ENCODE assay signal across 8 cellular contexts in the genomic region with DNA sequence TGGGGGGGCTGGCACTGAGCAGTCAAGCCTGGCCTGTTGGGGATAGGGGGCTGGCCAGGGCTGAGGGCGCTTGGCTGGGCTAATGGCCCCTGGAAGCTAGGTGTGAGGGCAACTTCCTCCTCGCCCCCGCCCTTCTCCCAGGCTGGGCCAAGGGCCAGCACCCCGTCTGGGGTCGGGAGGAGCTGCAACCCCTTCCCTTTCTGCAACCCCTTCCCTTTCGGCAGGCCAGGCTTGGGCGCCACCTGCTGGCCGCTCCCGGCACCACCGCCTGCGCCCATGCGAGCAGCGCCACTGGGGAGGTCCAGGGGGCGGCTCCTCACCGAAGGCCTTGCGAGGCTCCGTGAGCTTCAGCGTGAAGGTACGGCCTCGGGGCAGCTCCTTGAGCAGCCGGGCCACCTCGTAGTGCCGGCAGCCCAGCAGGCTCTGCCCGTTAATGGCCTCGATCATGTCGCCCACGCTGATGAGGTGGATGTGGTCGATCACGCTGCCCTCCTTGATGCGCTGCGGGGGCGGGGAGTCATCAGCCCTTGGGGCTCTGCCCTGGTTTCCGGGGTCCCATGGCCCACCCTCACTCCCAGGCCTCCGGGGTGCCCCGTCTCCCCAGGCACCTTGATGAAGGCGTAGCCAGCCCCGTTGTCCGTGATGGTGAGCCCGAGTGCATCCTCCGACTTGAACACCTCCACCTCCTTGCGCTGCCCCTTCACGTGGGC. TPM values are rescaled to one million over a fixed set of nuclear protein-coding genes. Genes with fewer than 3 reads are reported as not detected.
DNase-seq lines count a peak whose midpoint lies in the region; ATAC-seq and TF ChIP-seq lines count a peak whose summit lies in the region.

No MANE protein-coding gene starts in this region.

- no peaks in the 10 kb centered on the region for H3K36me3 Mint-ChIP-seq in CD4-positive, alpha-beta T cell (ENCODE audit: low read depth)
- peaks cover 0 to 13% (median 0%) of the 10 kb centered on the region in 3 donors for H3K36me3 Mint-ChIP-seq in naive thymus-derived CD8-positive, alpha-beta T cell

- H3K36me3 ChIP-seq in thoracic aorta = peaks cover 18% of the 10 kb centered on the region

- H3K27ac Mint-ChIP-seq in CD4-positive, alpha-beta T cell = no peak overlapping the region
- H3K27ac Mint-ChIP-seq in naive thymus-derived CD8-positive, alpha-beta T cell = peak overlapping the region in 1 of 10 donors; percentile 48

- CTCF ChIA-PET in CD4-positive, alpha-beta T cell (lab: Charles Lee) = interaction anchor here (0.9 to 2.0 kb wide), 12 partner anchors 12 to 332 kb away, joined by 3 to 6 read pairs (median 3); partner anchors contain the start of genes DNAJB1 and GIPC1

- H3K4me3 ChIP-seq in thoracic aorta = no peak overlapping the region

- peaks cover 5 to 6% of the 10 kb centered on the region in 2 donors for H3K4me1 ChIP-seq in thoracic aorta (ENCODE audit: control insufficient read depth in 1 of 2, low read depth in 2 of 2)

- H3K4me1 Mint-ChIP-seq in CD4-positive, alpha-beta T cell (ENCODE audit: low read depth) = peaks cover 15% of the 10 kb centered on the region
- H3K4me1 Mint-ChIP-seq in naive thymus-derived CD8-positive, alpha-beta T cell = peaks cover 12 to 22% (median 17%) of the 10 kb centered on the region in 4 donors

- peak; percentile 45 to 77 (median 61) for DNase-seq in CD4-positive, alpha-beta T cell
- peak; percentile 79 for DNase-seq in KBM-7
- DNase-seq in activated CD4-positive, alpha-beta T cell treated with anti-CD3 and anti-CD28 coated beads, Interleukin-2, amount 50 U/mL, for 24 hours (ENCODE audit: low read depth in 1 of 2, low spot score in 1 of 2) = peak; percentile 44 to 63
- peak; percentile 59 for DNase-seq in effector CD8-positive, alpha-beta T cell (lab: John Stamatoyannopoulos, UW)
- peak; percentile 31 to 74 (median 66) for DNase-seq in naive thymus-derived CD8-positive, alpha-beta T cell
- no peak for DNase-seq in thoracic aorta (ENCODE audit: low spot score)

- no peak overlapping the region for H3K27ac ChIP-seq in CD4-positive, alpha-beta T cell (ENCODE audit: low read depth, low read length)
- no peak overlapping the region for H3K27ac ChIP-seq in thoracic aorta

- no peaks in the 10 kb centered on the region for H3K9me3 Mint-ChIP-seq in CD4-positive, alpha-beta T cell
- no peaks in the 10 kb centered on the region for H3K9me3 Mint-ChIP-seq in naive thymus-derived CD8-positive, alpha-beta T cell

- peaks cover under 1% of the 10 kb centered on the region for H3K27me3 ChIP-seq in CD4-positive, alpha-beta T cell (ENCODE audit: control insufficient read depth, insufficient read depth, low read length)
- H3K27me3 ChIP-seq in thoracic aorta (replicated peaks; ENCODE audit: insufficient read depth) = no peaks in the 10 kb centered on the region

- peak; percentile 62 for ATAC-seq in CD4-positive, alpha-beta T cell (ENCODE audit: poor library complexity)
- peak; percentile 72 to 83 for ATAC-seq in naive thymus-derived CD8-positive, alpha-beta T cell
- ATAC-seq in thoracic aorta (ENCODE audit: insufficient number of reproducible peaks, low FRiP score, low read depth) (no peak), HG03196 (IDR thresholded peaks at IDR 0.05; ENCODE audit: unreplicated experiment) (no peak), GM19324 (IDR thresholded peaks at IDR 0.05; ENCODE audit: low FRiP score, unreplicated experiment) (no peak)

- in situ Hi-C loops in KBM-7 (cut with MboI; ENCODE audit: low pct_unique_long_range_greater_than_20kb, low sequenced_read_pairs) = no loop called here

- intact Hi-C loops in CD4-positive, alpha-beta T cell (cut with DNase I, micrococcal nuclease) = loop anchor here (2.0 to 10.0 kb wide), 4 partner anchors 341 to 605 kb away; partner anchors contain the start of genes ASF1B (in 1 of the 2) and NANOS3 (in 1 of the 2)

- H3K4me3 Mint-ChIP-seq in CD4-positive, alpha-beta T cell = no peak overlapping the region
- H3K4me3 Mint-ChIP-seq in naive thymus-derived CD8-positive, alpha-beta T cell = no peak overlapping the region

- POLR2A ChIA-PET in CD4-positive, alpha-beta T cell (lab: Charles Lee) = interaction anchor here (1.0 to 2.5 kb wide), 4 partner anchors 38 to 344 kb away, joined by 3 to 9 read pairs (median 4); partner anchors contain the start of genes ASF1B and DNAJB1
- POLR2A ChIA-PET in naive thymus-derived CD8-positive, alpha-beta T cell (lab: Charles Lee) = interaction anchor here (0.5 to 1.8 kb wide), 6 partner anchors 16 to 158 kb away, joined by 3 to 7 read pairs (median 4); partner anchors contain the start of genes DDX39A and GIPC1

- peaks cover 13% of the 10 kb centered on the region for H3K27me3 Mint-ChIP-seq in CD4-positive, alpha-beta T cell
- H3K27me3 Mint-ChIP-seq in naive thymus-derived CD8-positive, alpha-beta T cell = peaks cover 0 to 7% (median 1%) of the 10 kb centered on the region in 5 donors

- peak; percentile 87 for TF ChIP-seq CTCF in CD4-positive, alpha-beta T cell (IDR thresholded peaks at IDR 0.05)
- TF ChIP-seq CTCF in thoracic aorta (IDR thresholded peaks at IDR 0.05) = peak; percentile 75

- H3K9me3 ChIP-seq in CD4-positive, alpha-beta T cell (ENCODE audit: control insufficient read depth, low read length) = no peaks in the 10 kb centered on the region
- H3K9me3 ChIP-seq in thoracic aorta = no peaks in the 10 kb centered on the region

RNA-seq across cellular contexts. Expression of gene PTGER1, which starts 5.0 kb away (rescaled TPM):
- total RNA-seq in CD4-positive, alpha-beta T cell = not detected
- total RNA-seq in naive thymus-derived CD8-positive, alpha-beta T cell = not detected
- polyA plus RNA-seq in naive thymus-derived CD8-positive, alpha-beta T cell = not detected
- 1 to 10 TPM in 1 of 2 donors, not detected in 1; 2.8 TPM for total RNA-seq in thoracic aorta

RNA-seq across cellular contexts. Expression of gene GIPC1, which starts 15.8 kb away (rescaled TPM):
- 10 to 100 TPM; 17.8 to 21.0 TPM for total RNA-seq in CD4-positive, alpha-beta T cell
- total RNA-seq in naive thymus-derived CD8-positive, alpha-beta T cell = 10 to 100 TPM; 19.9 to 23.0 TPM
- 10 to 100 TPM; 32.2 to 35.0 (median 33.5) TPM for polyA plus RNA-seq in naive thymus-derived CD8-positive, alpha-beta T cell
- total RNA-seq in thoracic aorta = 10 to 100 TPM; 56.4 to 77.8 TPM

RNA-seq across cellular contexts. Expression of gene DNAJB1, which starts 38.1 kb away (rescaled TPM):
- 100 to 1,000 TPM; 666 to 672 TPM for total RNA-seq in CD4-positive, alpha-beta T cell
- 100 to 1,000 TPM; 165 to 171 TPM for total RNA-seq in naive thymus-derived CD8-positive, alpha-beta T cell
- 100 to 1,000 TPM; 205 to 348 (median 344) TPM for polyA plus RNA-seq in naive thymus-derived CD8-positive, alpha-beta T cell
- total RNA-seq in thoracic aorta = 10 to 100 TPM; 50.1 to 50.6 TPM

RNA-seq across cellular contexts. Expression of gene PKN1, which starts 47.0 kb away (rescaled TPM):
- 100 to 1,000 TPM; 171 TPM for total RNA-seq in CD4-positive, alpha-beta T cell
- 100 to 1,000 TPM; 188 to 200 TPM for total RNA-seq in naive thymus-derived CD8-positive, alpha-beta T cell
- 10 to 100 TPM; 45.5 to 96.6 (median 56.8) TPM for polyA plus RNA-seq in naive thymus-derived CD8-positive, alpha-beta T cell
- 100 to 1,000 TPM in 1 of 2 donors, 10 to 100 TPM in 1; 93.8 to 139 TPM for total RNA-seq in thoracic aorta

RNA-seq across cellular contexts. Expression of gene TECR, which starts 49.3 kb away (rescaled TPM):
- 100 to 1,000 TPM; 217 to 232 TPM for total RNA-seq in CD4-positive, alpha-beta T cell
- 100 to 1,000 TPM; 179 to 182 TPM for total RNA-seq in naive thymus-derived CD8-positive, alpha-beta T cell
- 100 to 1,000 TPM; 193 to 300 (median 261) TPM for polyA plus RNA-seq in naive thymus-derived CD8-positive, alpha-beta T cell
- 10 to 100 TPM; 35.6 to 37.6 TPM for total RNA-seq in thoracic aorta

Comparison
In these comparisons a context has a peak if more than half of its experiments do, and no peak if none do; other contexts are left out.
1. ATAC-seq: peak in CD4-positive, alpha-beta T cell (single experiment) and naive thymus-derived CD8-positive, alpha-beta T cell (2 of 2); none in thoracic aorta (single experiment), HG03196 (single experiment) and GM19324 (single experiment).